13 cellular contexts compared by ENCODE assay signal in genomic region chr19:7853760-7854107, GRCh38. TPM values are rescaled to one million over a fixed set of nuclear protein-coding genes. Genes with fewer than 3 reads are reported as not detected.
DNase-seq lines count a peak whose midpoint lies in the region; ATAC-seq and TF ChIP-seq lines count a peak whose summit lies in the region.
"Had no signal": no experiment of that assay in that cellular context is flagged by ENCODE, and none has a peak within 500 bp of the region (broad histone marks: within the 10 kb centered on the region; RNA-seq: fewer than 3 reads in every experiment).

No MANE protein-coding gene starts in this region.

- H3K4me2 ChIP-seq in IMR-90 (ENCODE audit: low read depth, low read length): no peak overlapping the region

- peaks cover 9% of the 10 kb centered on the region for H3K27me3 Mint-ChIP-seq in progenitor cell of endocrine pancreas
- H3K27me3 Mint-ChIP-seq in mesothelial cell of epicardium (ENCODE audit: low read depth): peaks cover 16% of the 10 kb centered on the region
- H3K27me3 Mint-ChIP-seq: activated CD4-positive, alpha-beta T cell treated with anti-CD3 and anti-CD28 coated beads, Interleukin-2, amount 10 ng/mL, durations not matched to agents 7 days and 5 days had no signal

- no peak overlapping the region for H4K5ac ChIP-seq in IMR-90 (ENCODE audit: low read depth, low read length)

- H2BK20ac ChIP-seq in IMR-90 (ENCODE audit: low read depth, low read length): no peak overlapping the region

- H2AFZ ChIP-seq in IMR-90 (replicated peaks; ENCODE audit: low read length, poor library complexity): peak overlapping the region; percentile 77

- peaks cover 6% of the 10 kb centered on the region for H3K4me1 ChIP-seq in IMR-90 (ENCODE audit: control insufficient read depth, insufficient read depth, low read length)

- H3K27ac Mint-ChIP-seq in progenitor cell of endocrine pancreas (peak overlapping the region; percentile 89), mesothelial cell of epicardium (no peak overlapping the region)
- H3K27ac Mint-ChIP-seq: CD8-positive, alpha-beta T cell; T-helper 1 cell treated with Interleukin-12 subunit alpha and Interleukin-12 subunit beta and Interleukin-4 antibody, amounts not matched to agents 30 μg/mL and 1 μg/mL, for 36 hours had no signal

- H3K9me3 Mint-ChIP-seq in progenitor cell of endocrine pancreas (ENCODE audit: low read depth): no peaks in the 10 kb centered on the region
- H3K9me3 Mint-ChIP-seq in mesothelial cell of epicardium: no peaks in the 10 kb centered on the region
- H3K9me3 Mint-ChIP-seq: activated CD4-positive, alpha-beta T cell treated with anti-CD3 and anti-CD28 coated beads, Interleukin-2, amount 10 ng/mL, durations not matched to agents 7 days and 5 days; CD8-positive, alpha-beta T cell; T-helper 1 cell treated with Interleukin-12 subunit alpha and Interleukin-12 subunit beta and Interleukin-4 antibody, amounts not matched to agents 30 μg/mL and 1 μg/mL, for 36 hours had no signal

- H2BK15ac ChIP-seq in IMR-90 (ENCODE audit: low read depth, low read length): no peak overlapping the region

- WGBS in IMR-90 (ENCODE audit: extremely low coverage in 2 of 2, insufficient read length in 1 of 2), 2 experiments: 53% methylated on average over 2 of the region's 11 CpGs; no CpG with 5 or more reads in 1 of the 2 experiments
- 83 to 84% methylated on average over 11 of the region's 11 CpGs for WGBS in lower leg skin, 2 donors

- H3K23ac ChIP-seq in IMR-90 (ENCODE audit: low read depth, low read length): no peak overlapping the region

- H3K27ac ChIP-seq in IMR-90 (ENCODE audit: insufficient read depth, low read length) (no peak overlapping the region), cingulate gyrus (ENCODE audit: low read depth, low read length) (peak overlapping the region; percentile 99)
- H3K27ac ChIP-seq: suprapubic skin had no signal

- H3K18ac ChIP-seq in IMR-90 (ENCODE audit: low read depth, low read length): no peak overlapping the region

- no TSS peak for BruUV-seq in IMR-90 (replicated peaks; lab: Mats Ljungman, UMichigan)

- H3K14ac ChIP-seq in IMR-90 (replicated peaks; ENCODE audit: low read depth, low read length): no peak overlapping the region

- H3K36me3 Mint-ChIP-seq in progenitor cell of endocrine pancreas (ENCODE audit: insufficient read depth) (no peaks in the 10 kb centered on the region), mesothelial cell of epicardium (no peaks in the 10 kb centered on the region)
- H3K36me3 Mint-ChIP-seq: CD8-positive, alpha-beta T cell had no signal

- dilution Hi-C loops in IMR-90 (cut with HindIII; ENCODE audit: low sequenced_read_pairs, unreplicated experiment): no loop called here

- H3K9me3 ChIP-seq in IMR-90 (ENCODE audit: control insufficient read depth, insufficient read depth, low read length): no peaks in the 10 kb centered on the region
- H3K9me3 ChIP-seq: suprapubic skin had no signal

- no peak for ATAC-seq in IMR-90 (ENCODE audit: low read depth)

- peaks cover 6% of the 10 kb centered on the region for H3K4me1 Mint-ChIP-seq in progenitor cell of endocrine pancreas (ENCODE audit: low read depth)
- H3K4me1 Mint-ChIP-seq in mesothelial cell of epicardium: peaks cover 11% of the 10 kb centered on the region

- H4K20me1 ChIP-seq in IMR-90 (ENCODE audit: insufficient read depth, low read length): peaks cover 8% of the 10 kb centered on the region

- no peak overlapping the region for H3K9ac ChIP-seq in IMR-90 (ENCODE audit: low read depth, low read length)

- no peak overlapping the region for H2AK5ac ChIP-seq in IMR-90 (ENCODE audit: low read depth, low read length)

- POLR2A ChIA-PET in IMR-90 (lab: Charles Lee; ENCODE audit: unreplicated experiment): no interaction called here

- no peak overlapping the region for H3K4ac ChIP-seq in IMR-90 (ENCODE audit: low read depth, low read length)

- no peak for TF ChIP-seq POLR2A in IMR-90 (IDR thresholded peaks at IDR 0.05; ENCODE audit: low read depth, low read length)
- no peak for TF ChIP-seq POLR2A in lower leg skin (IDR thresholded peaks at IDR 0.05)

- H3K79me1 ChIP-seq in IMR-90 (ENCODE audit: low read depth in 1 of 2, low read length in 2 of 2): no peaks in the 10 kb centered on the region

- H3K56ac ChIP-seq in IMR-90 (ENCODE audit: extremely low read depth, insufficient read depth, low read length): no peak overlapping the region

- peak overlapping the region; percentile 67 for H2AK9ac ChIP-seq in IMR-90 (replicated peaks; ENCODE audit: low read depth, low read length, poor library complexity)

- H2BK5ac ChIP-seq in IMR-90 (ENCODE audit: low read depth, low read length, poor library complexity, severe bottlenecking): no peak overlapping the region

- H3K4me3 Mint-ChIP-seq in progenitor cell of endocrine pancreas (ENCODE audit: low read depth) (no peak overlapping the region), mesothelial cell of epicardium (no peak overlapping the region)
- H3K4me3 Mint-ChIP-seq: activated CD4-positive, alpha-beta T cell treated with anti-CD3 and anti-CD28 coated beads, Interleukin-2, amount 10 ng/mL, durations not matched to agents 7 days and 5 days; CD8-positive, alpha-beta T cell; T-helper 1 cell treated with Interleukin-12 subunit alpha and Interleukin-12 subunit beta and Interleukin-4 antibody, amounts not matched to agents 30 μg/mL and 1 μg/mL, for 36 hours had no signal

- no peak overlapping the region for H4K8ac ChIP-seq in IMR-90 (ENCODE audit: low read depth in 2 of 2, low read length in 2 of 2)

- DNase-seq in IMR-90 (no peak), progenitor cell of endocrine pancreas (ENCODE audit: low spot score, unreplicated experiment) (no peak), mesothelial cell of epicardium (ENCODE audit: low spot score in 2 of 2, unreplicated experiment in 2 of 2) (no peak), NCI-H1048 (lab: John Stamatoyannopoulos, UW) (no peak), lower leg skin (ENCODE audit: low spot score in 2 of 2) (no peak)
- DNase-seq: NCI-H524 treated with DMSO at 0.1 percent for 48 hours had no signal

- TF ChIP-seq CTCF in IMR-90 (conservative IDR thresholded peaks at IDR 0.05; ENCODE audit: low read depth, low read length) (no peak), progenitor cell of endocrine pancreas (IDR thresholded peaks at IDR 0.05; ENCODE audit: unreplicated experiment) (no peak), mesothelial cell of epicardium (IDR thresholded peaks at IDR 0.05; ENCODE audit: unreplicated experiment) (no peak), lower leg skin (IDR thresholded peaks at IDR 0.05) (no peak)

- no peaks in the 10 kb centered on the region for H3K27me3 ChIP-seq in IMR-90 (ENCODE audit: control insufficient read depth, insufficient read depth, low read length)
- H3K27me3 ChIP-seq: suprapubic skin had no signal

- no peak overlapping the region for H2BK120ac ChIP-seq in IMR-90 (ENCODE audit: low read depth, low read length)

- peaks cover 2% of the 10 kb centered on the region; the same call in 1 of the 2 replicates for H3K36me3 ChIP-seq in IMR-90 (ENCODE audit: control insufficient read depth, insufficient read depth, low read length)
- H3K36me3 ChIP-seq: suprapubic skin had no signal

- no peak for TF ChIP-seq RAD21 in IMR-90 (IDR thresholded peaks at IDR 0.05; ENCODE audit: low read length)

- H3K4me3 ChIP-seq in IMR-90 (ENCODE audit: insufficient read depth, low read depth, low read length) (no peak overlapping the region), lower leg skin (ENCODE audit: low read depth, poor library complexity, severe bottlenecking) (no peak overlapping the region)
- H3K4me3 ChIP-seq: suprapubic skin had no signal

- no peak overlapping the region for H4K91ac ChIP-seq in IMR-90 (ENCODE audit: insufficient read depth, low read depth, low read length)

- no peaks in the 10 kb centered on the region for H3K9me1 ChIP-seq in IMR-90 (ENCODE audit: insufficient read depth, low read length)

- intact Hi-C loops in IMR-90 (cut with micrococcal nuclease): loop anchor here (1.0 kb wide), 1 partner anchor 400 kb away; no protein-coding TSS in a partner anchor
- intact Hi-C loops in lower leg skin (cut with DNase I; ENCODE audit: low total_unique reads): loop anchor here (5.0 to 10.0 kb wide), 2 partner anchors 74 to 151 kb away; partner anchors contain the start of genes CTXN1 and ELAVL1

- in situ Hi-C loops in IMR-90 (cut with MboI; ENCODE audit: low sequenced_read_pairs): no loop called here

- CTCF ChIA-PET in IMR-90 (lab: Yijun Ruan, JAX): no interaction called here

TF ChIP-seq in IMR-90, 13 proteins besides CTCF, POLR2A, EP300 and RAD21 (continues in another document):
- TF ChIP-seq MAFK (IDR thresholded peaks at IDR 0.05; ENCODE audit: low read depth, low read length) (no peak), MXI1 (IDR thresholded peaks at IDR 0.05; ENCODE audit: borderline replicate concordance, low read depth, low read length) (no peak), RCOR1 (IDR thresholded peaks at IDR 0.05; ENCODE audit: insufficient replicate concordance, low read length) (no peak)

RNA-seq across cellular contexts. Expression of gene PRR36, which starts 20.5 kb away (rescaled TPM):
- total RNA-seq in IMR-90 (2012; rRNA removed) (not detected in 2 replicates), progenitor cell of endocrine pancreas (37.4 and 40.4 TPM in 2 replicates), mesothelial cell of epicardium (23.4 to 25.1 TPM (median 24.0 TPM) in 3 replicates), lower leg skin (under 1 TPM; 0.72 to 0.93 (median 0.83) TPM)
- polyA plus RNA-seq in IMR-90 (2012; rRNA removed): 0.02 and 0.06 TPM in 2 replicates
- polyA plus RNA-seq in IMR-90 (2012; cell fraction: cytosol; rRNA removed): 0.05 and 0.21 TPM in 2 replicates
- 0.09 and 0.29 TPM in 2 replicates for polyA plus RNA-seq in IMR-90 (2012; cell fraction: nucleus; rRNA removed; ENCODE audit: low replicate concordance)
- total RNA-seq: osteoblast had no signal

RNA-seq across cellular contexts. Expression of gene EVI5L, which starts 23.7 kb away (rescaled TPM):
- total RNA-seq in IMR-90 (2012; rRNA removed) (12.7 and 15.0 TPM in 2 replicates), progenitor cell of endocrine pancreas (15.2 and 16.2 TPM in 2 replicates), mesothelial cell of epicardium (18.5 to 21.7 TPM (median 19.5 TPM) in 3 replicates), lower leg skin (10 to 100 TPM; 16.2 to 23.3 (median 20.0) TPM)
- polyA plus RNA-seq in IMR-90 (2012; rRNA removed): 14.6 and 15.0 TPM in 2 replicates
- 13.6 and 18.5 TPM in 2 replicates for polyA plus RNA-seq in IMR-90 (2012; cell fraction: cytosol; rRNA removed)
- polyA plus RNA-seq in IMR-90 (2012; cell fraction: nucleus; rRNA removed; ENCODE audit: low replicate concordance): 21.0 and 37.0 TPM in 2 replicates

RNA-seq across cellular contexts. Expression of gene LRRC8E, which starts 34.6 kb away (rescaled TPM):
- total RNA-seq in IMR-90 (2012; rRNA removed) (6.9 and 7.2 TPM in 2 replicates), progenitor cell of endocrine pancreas (3.6 and 3.9 TPM in 2 replicates), mesothelial cell of epicardium (4.3 to 5.2 TPM (median 4.9 TPM) in 3 replicates), lower leg skin (10 to 100 TPM; 27.3 to 31.8 (median 29.8) TPM)
- 6.4 and 6.9 TPM in 2 replicates for polyA plus RNA-seq in IMR-90 (2012; rRNA removed)
- polyA plus RNA-seq in IMR-90 (2012; cell fraction: cytosol; rRNA removed): 4.1 and 5.4 TPM in 2 replicates
- polyA plus RNA-seq in IMR-90 (2012; cell fraction: nucleus; rRNA removed; ENCODE audit: low replicate concordance): 4.1 and 7.1 TPM in 2 replicates
- total RNA-seq: activated CD4-positive, alpha-beta T cell treated with anti-CD3 and anti-CD28 coated beads, Interleukin-2, amount 10 ng/mL, durations not matched to agents 7 days and 5 days; CD8-positive, alpha-beta T cell had no signal
- polyA plus RNA-seq: aorta had no signal

RNA-seq across cellular contexts. Expression of gene MAP2K7, which starts 49.9 kb away (rescaled TPM):
- total RNA-seq in IMR-90 (2012; rRNA removed): 3.9 and 4.1 TPM in 2 replicates
- polyA plus RNA-seq in IMR-90 (2012; rRNA removed): 15.6 TPM in 2 replicates
- 4.4 and 11.5 TPM in 2 replicates for polyA plus RNA-seq in IMR-90 (2012; cell fraction: cytosol; rRNA removed)
- 49.0 and 68.0 TPM in 2 replicates for polyA plus RNA-seq in IMR-90 (2012; cell fraction: nucleus; rRNA removed; ENCODE audit: low replicate concordance)
- total RNA-seq in progenitor cell of endocrine pancreas: 50.7 and 53.5 TPM in 2 replicates
- 52.1 to 55.6 TPM (median 52.2 TPM) in 3 replicates for total RNA-seq in mesothelial cell of epicardium
- total RNA-seq in lower leg skin: 10 to 100 TPM; 23.1 to 47.8 (median 30.9) TPM

Comparison
In these comparisons a context has a peak if more than half of its experiments do, and no peak if none do; other contexts are left out.
1. RNA of gene PRR36, which starts 20.5 kb away (total RNA-seq): 37.4 to 40.4 TPM in progenitor cell of endocrine pancreas and 23.4 to 25.1 TPM in mesothelial cell of epicardium; 0.72 to 0.93 TPM in lower leg skin and not detected in IMR-90; every median in the first group is over 10 times any median in the second.